Comparison of ENCODE assay signal across 32 cellular contexts in genomic region chr19:51195316-51195586, GRCh38. TPM values are rescaled to one million over a fixed set of nuclear protein-coding genes. Genes with fewer than 3 reads are reported as not detected.
"Had no signal": no experiment of that assay in that cellular context is flagged by ENCODE, and none has a peak within 500 bp of the region (broad histone marks: within the 10 kb centered on the region; RNA-seq: fewer than 3 reads in every experiment).

No MANE protein-coding gene starts in this region.

- H3K4me1 ChIP-seq: ascending aorta had no signal

- FAIRE-seq: TTC549 had no signal

- H3K27me3 ChIP-seq: ascending aorta, cardiac muscle cell had no signal

- H3K4me3 ChIP-seq: ascending aorta, cardiac muscle cell, MG63 had no signal

- ATAC-seq: WTC11 had no signal

- H3K36me3 ChIP-seq: ascending aorta, cardiac muscle cell, MG63 had no signal

- H3K4me3 Mint-ChIP-seq: activated CD4-positive, alpha-beta memory T cell treated with anti-CD3 and anti-CD28 coated beads for 36 hours; activated naive CD8-positive, alpha-beta T cell treated with anti-CD3 and anti-CD28 coated beads for 36 hours; activated T-cell treated with anti-CD3 and anti-CD28 coated beads, Interleukin-2, amount 50 U/mL, for 4 hours; activated T-helper 1 cell treated with anti-CD3 and anti-CD28 coated beads, Interleukin-12 subunit alpha, Interleukin-12 subunit beta, Interleukin-2, Interleukin-4 antibody, amounts not matched to agents 30 ng/mL and 10 ng/mL and 1 ng/mL, durations not matched to agents 14 hours and 24 hours and 36 hours; central memory CD8-positive, alpha-beta T cell; T-helper 2 cell treated with Interferon-gamma antibody and Interleukin-4, amounts not matched to agents 5 μg/mL and 100 μg/mL, for 36 hours; WTC11 had no signal

- H3K27ac ChIP-seq: ascending aorta, cardiac muscle cell had no signal

- H3K27ac Mint-ChIP-seq: activated CD4-positive, alpha-beta memory T cell treated with anti-CD3 and anti-CD28 coated beads for 36 hours; activated naive CD8-positive, alpha-beta T cell treated with anti-CD3 and anti-CD28 coated beads for 36 hours; activated T-helper 1 cell treated with anti-CD3 and anti-CD28 coated beads, Interleukin-12 subunit alpha, Interleukin-12 subunit beta, Interleukin-2, Interleukin-4 antibody, amounts not matched to agents 30 ng/mL and 10 ng/mL and 1 ng/mL, durations not matched to agents 14 hours and 24 hours and 36 hours; T-helper 2 cell treated with Interferon-gamma antibody and Interleukin-4, amounts not matched to agents 5 μg/mL and 100 μg/mL, for 36 hours; WTC11 had no signal

- H3K36me3 Mint-ChIP-seq: activated CD4-positive, alpha-beta memory T cell treated with anti-CD3 and anti-CD28 coated beads for 36 hours; activated naive CD8-positive, alpha-beta T cell treated with anti-CD3 and anti-CD28 coated beads for 36 hours; WTC11 had no signal

- H3K9me3 ChIP-seq: ascending aorta had no signal

- H3K4me1 Mint-ChIP-seq: WTC11 had no signal

- H3K9me3 Mint-ChIP-seq: activated CD4-positive, alpha-beta memory T cell treated with anti-CD3 and anti-CD28 coated beads for 36 hours; activated naive CD8-positive, alpha-beta T cell treated with anti-CD3 and anti-CD28 coated beads for 36 hours; activated T-cell treated with anti-CD3 and anti-CD28 coated beads, Interleukin-2, amount 50 U/mL, for 4 hours; activated T-helper 1 cell treated with anti-CD3 and anti-CD28 coated beads, Interleukin-12 subunit alpha, Interleukin-12 subunit beta, Interleukin-2, Interleukin-4 antibody, amounts not matched to agents 30 ng/mL and 10 ng/mL and 1 ng/mL, durations not matched to agents 14 hours and 24 hours and 36 hours; central memory CD8-positive, alpha-beta T cell; T-helper 2 cell treated with Interferon-gamma antibody and Interleukin-4, amounts not matched to agents 5 μg/mL and 100 μg/mL, for 36 hours had no signal

- DNase-seq: activated CD4-positive, alpha-beta T cell treated with anti-CD3 and anti-CD28 coated beads for 4 hours; activated CD4-positive, alpha-beta T cell treated with anti-CD3 and anti-CD28 coated beads, Interleukin-2, amount 50 U/mL, for 1 hour; activated CD8-positive, alpha-beta memory T cell treated with anti-CD3 and anti-CD28 coated beads, Interleukin-2, amount 50 U/mL, for 4 hours; activated effector memory CD4-positive, alpha-beta T cell treated with Interleukin-2 at 50 U/mL for 16 hours; activated naive CD4-positive, alpha-beta T cell; activated naive CD4-positive, alpha-beta T cell treated with anti-CD3 and anti-CD28 coated beads, Interleukin-2, amount 50 U/mL, for 16 hours; activated naive CD8-positive, alpha-beta T cell treated with anti-CD3 and anti-CD28 coated beads for 36 hours; activated T-cell treated with anti-CD3 and anti-CD28 coated beads for 4 hours; activated T-cell treated with anti-CD3 and anti-CD28 coated beads, Interleukin-2, amount 50 U/mL, for 4 hours; amniotic stem cell; Kasumi-1; MG63; NCI-H1092; NCI-H1436 treated with DMSO at 0.1 percent for 48 hours; NCI-H1694 treated with DMSO at 0.1 percent for 48 hours; NCI-H2029; NCI-H345; NCI-H510A; NCI-H526; NCI-H748 treated with DMSO at 0.1 percent for 48 hours; NK-92 treated with Interleukin-12 subunit alpha and Interleukin-12 subunit beta, amount 100 ng/mL, for 24 hours; Right ventricle myocardium superior had no signal

RNA-seq across cellular contexts. Expression of gene CD33, which starts 29.6 kb away (rescaled TPM):
- total RNA-seq: cardiac muscle cell, chondrocyte had no signal
- polyA plus RNA-seq: cardiac muscle cell had no signal

RNA-seq across cellular contexts. Expression of gene SIGLEC7, which starts 53.1 kb away (rescaled TPM):
- total RNA-seq: activated CD4-positive, alpha-beta memory T cell treated with anti-CD3 and anti-CD28 coated beads for 36 hours; activated naive CD8-positive, alpha-beta T cell treated with anti-CD3 and anti-CD28 coated beads for 36 hours; activated T-helper 1 cell treated with anti-CD3 and anti-CD28 coated beads, Interleukin-12 subunit alpha, Interleukin-12 subunit beta, Interleukin-2, Interleukin-4 antibody, amounts not matched to agents 30 ng/mL and 10 ng/mL and 1 ng/mL, durations not matched to agents 14 hours and 24 hours and 36 hours; cardiac muscle cell; chondrocyte; T-helper 1 cell treated with Interleukin-12 subunit alpha and Interleukin-12 subunit beta and Interleukin-4 antibody, amounts not matched to agents 30 ng/mL and 1 ng/mL, for 36 hours; WTC11 had no signal
- polyA plus RNA-seq: cardiac muscle cell had no signal

RNA-seq across cellular contexts. Expression of gene SIGLECL1, which starts 55.6 kb away (rescaled TPM):
- total RNA-seq: activated CD4-positive, alpha-beta memory T cell treated with anti-CD3 and anti-CD28 coated beads for 36 hours; activated naive CD8-positive, alpha-beta T cell treated with anti-CD3 and anti-CD28 coated beads for 36 hours; activated T-cell treated with anti-CD3 and anti-CD28 coated beads, Interleukin-2, amount 50 U/mL, for 4 hours; activated T-helper 1 cell treated with anti-CD3 and anti-CD28 coated beads, Interleukin-12 subunit alpha, Interleukin-12 subunit beta, Interleukin-2, Interleukin-4 antibody, amounts not matched to agents 30 ng/mL and 10 ng/mL and 1 ng/mL, durations not matched to agents 14 hours and 24 hours and 36 hours; ascending aorta; cardiac muscle cell; chondrocyte; Right ventricle myocardium superior; T-helper 1 cell treated with Interleukin-12 subunit alpha and Interleukin-12 subunit beta and Interleukin-4 antibody, amounts not matched to agents 30 ng/mL and 1 ng/mL, for 36 hours; WTC11 had no signal
- polyA plus RNA-seq: cardiac muscle cell had no signal
